In genomic region chr19:3047307-3048189, GRCh38 we compare ENCODE assay signal across 1 cellular context.
TF ChIP-seq lines count a peak whose summit lies in the region.

No MANE protein-coding gene starts in this region.

TF ChIP-seq in K562, 482 proteins besides CTCF, POLR2A, EP300 and RAD21 (continued from another document and continues in another):
- TF ChIP-seq ARID4B (CRISPR knock-in tag; IDR thresholded peaks at IDR 0.05) = 0 out of 2 replicates have a peak, but pooled peaks have one; percentile 21
- no peak for TF ChIP-seq CREBBP (IDR thresholded peaks at IDR 0.05; ENCODE audit: low read depth, low read length)
- no peak for TF ChIP-seq ZNF274 (IDR thresholded peaks at IDR 0.05; ENCODE audit: borderline replicate concordance, low read depth, low read length)
- peak; percentile 72 for TF ChIP-seq ZSCAN29 (IDR thresholded peaks at IDR 0.05)
- TF ChIP-seq NCOA1 (IDR thresholded peaks at IDR 0.05; ENCODE audit: low read depth) = peak; percentile 73; the same call in 1 of the 2 replicates
- TF ChIP-seq SMAD4 (CRISPR knock-in tag; conservative IDR thresholded peaks at IDR 0.05) = peak; percentile 93
- peak; percentile 83 for TF ChIP-seq CXXC5 (CRISPR knock-in tag; IDR thresholded peaks at IDR 0.05)
- no peak for TF ChIP-seq SMARCA5 (IDR thresholded peaks at IDR 0.05)
- no peak for TF ChIP-seq FOXP1 (CRISPR knock-in tag; IDR thresholded peaks at IDR 0.05)
- no peak for TF ChIP-seq ZNF354B (CRISPR knock-in tag; IDR thresholded peaks at IDR 0.05)
- no peak for TF ChIP-seq LARP7 (IDR thresholded peaks at IDR 0.05)
- TF ChIP-seq NELFE (IDR thresholded peaks at IDR 0.05; ENCODE audit: insufficient read depth, insufficient read length) = no peak
- TF ChIP-seq SMAD3 (CRISPR knock-in tag; conservative IDR thresholded peaks at IDR 0.05) = no peak
- TF ChIP-seq NR4A1 (CRISPR knock-in tag; IDR thresholded peaks at IDR 0.05) = no peak
- TF ChIP-seq NR4A1 (tag; IDR thresholded peaks at IDR 0.05) = no peak
- TF ChIP-seq ARID1B (IDR thresholded peaks at IDR 0.05) = peak; percentile 98
- no peak for TF ChIP-seq ZNF512 (tag; IDR thresholded peaks at IDR 0.05)
- no peak for TF ChIP-seq SAFB (IDR thresholded peaks at IDR 0.05; ENCODE audit: borderline replicate concordance, low read depth, low read length)
- no peak for TF ChIP-seq ZNF121 (CRISPR knock-in tag; conservative IDR thresholded peaks at IDR 0.05)
- TF ChIP-seq SPI1 (IDR thresholded peaks at IDR 0.05; ENCODE audit: borderline replicate concordance, low read depth, low read length) = peak; percentile 23; the same call in 1 of the 2 replicates
- no peak for TF ChIP-seq KDM2B (CRISPR knock-in tag; IDR thresholded peaks at IDR 0.05)
- TF ChIP-seq KDM5B (IDR thresholded peaks at IDR 0.05; ENCODE audit: insufficient replicate concordance, low read depth, low read length) = no peak
- no peak; the same call in 1 of the 2 replicates for TF ChIP-seq ESRRA (IDR thresholded peaks at IDR 0.05; ENCODE audit: borderline replicate concordance, low read depth)
- no peak for TF ChIP-seq PYGO2 (tag; IDR thresholded peaks at IDR 0.05)
- TF ChIP-seq CSDE1 (IDR thresholded peaks at IDR 0.05) = no peak
- TF ChIP-seq STAG1 (CRISPR knock-in tag; IDR thresholded peaks at IDR 0.05; ENCODE audit: borderline replicate concordance) = no peak
- no peak for TF ChIP-seq PCBP1 (IDR thresholded peaks at IDR 0.05; ENCODE audit: low read depth, low read length, poor library complexity, severe bottlenecking)
- TF ChIP-seq HDAC3 (IDR thresholded peaks at IDR 0.05; ENCODE audit: borderline replicate concordance, partially characterized antibody) = peak; percentile 69
- TF ChIP-seq TBP (optimal IDR thresholded peaks at IDR 0.05; ENCODE audit: low read depth, low read length) = peak; percentile 87
- TF ChIP-seq ETV6 (IDR thresholded peaks at IDR 0.05; ENCODE audit: borderline replicate concordance in 1 of 2, low read depth in 2 of 2, low read length in 1 of 2) = no peak
- TF ChIP-seq ETV6 (CRISPR knock-in tag; IDR thresholded peaks at IDR 0.05; ENCODE audit: borderline replicate concordance) = no peak
- no peak for TF ChIP-seq IFI16 (CRISPR knock-in tag; IDR thresholded peaks at IDR 0.05)
- TF ChIP-seq CBX5 (IDR thresholded peaks at IDR 0.05; ENCODE audit: borderline replicate concordance, low read depth) = 0 out of 2 replicates have a peak, but pooled peaks have one; percentile 10
- TF ChIP-seq ZNF75A (CRISPR knock-in tag; IDR thresholded peaks at IDR 0.05) = no peak
- 0 out of 2 replicates have a peak, but pooled peaks have one; percentile 7 for TF ChIP-seq POLR2G (IDR thresholded peaks at IDR 0.05; ENCODE audit: low read depth, low read length)
- no peak for TF ChIP-seq SFPQ (IDR thresholded peaks at IDR 0.05; ENCODE audit: low read depth, low read length)
- TF ChIP-seq MAFF (IDR thresholded peaks at IDR 0.05; ENCODE audit: low read length) = no peak
- no peak for TF ChIP-seq ZNF165 (CRISPR knock-in tag; IDR thresholded peaks at IDR 0.05; ENCODE audit: borderline replicate concordance)
- no peak for TF ChIP-seq ZKSCAN8 (CRISPR knock-in tag; IDR thresholded peaks at IDR 0.05)
- TF ChIP-seq ZBTB8A (IDR thresholded peaks at IDR 0.05; ENCODE audit: partially characterized antibody) = no peak
- no peak for TF ChIP-seq GTF2F1 (IDR thresholded peaks at IDR 0.05; ENCODE audit: low read depth, low read length)
- TF ChIP-seq ZNF551 (CRISPR knock-in tag; IDR thresholded peaks at IDR 0.05) = no peak
- peak; percentile 77; the same call in 1 of the 2 replicates for TF ChIP-seq CBX1 (IDR thresholded peaks at IDR 0.05; ENCODE audit: low read depth)
- TF ChIP-seq TEAD2 (tag; IDR thresholded peaks at IDR 0.05) = no peak
- no peak for TF ChIP-seq ZNF77 (CRISPR knock-in tag; IDR thresholded peaks at IDR 0.05)
- TF ChIP-seq DACH1 (IDR thresholded peaks at IDR 0.05; ENCODE audit: partially characterized antibody) = peak; percentile 67
- TF ChIP-seq ZNF140 (CRISPR knock-in tag; IDR thresholded peaks at IDR 0.05) = no peak
- no peak for TF ChIP-seq NR2C1 (IDR thresholded peaks at IDR 0.05)
- TF ChIP-seq NR2C1 (tag; IDR thresholded peaks at IDR 0.05) = no peak
- no peak for TF ChIP-seq HNRNPH1 (optimal IDR thresholded peaks at IDR 0.05; ENCODE audit: low read depth, low read length)
- no peak for TF ChIP-seq BRF1 (IDR thresholded peaks at IDR 0.05; ENCODE audit: borderline replicate concordance, extremely low read depth, insufficient read length)
- TF ChIP-seq, protein P1, sequence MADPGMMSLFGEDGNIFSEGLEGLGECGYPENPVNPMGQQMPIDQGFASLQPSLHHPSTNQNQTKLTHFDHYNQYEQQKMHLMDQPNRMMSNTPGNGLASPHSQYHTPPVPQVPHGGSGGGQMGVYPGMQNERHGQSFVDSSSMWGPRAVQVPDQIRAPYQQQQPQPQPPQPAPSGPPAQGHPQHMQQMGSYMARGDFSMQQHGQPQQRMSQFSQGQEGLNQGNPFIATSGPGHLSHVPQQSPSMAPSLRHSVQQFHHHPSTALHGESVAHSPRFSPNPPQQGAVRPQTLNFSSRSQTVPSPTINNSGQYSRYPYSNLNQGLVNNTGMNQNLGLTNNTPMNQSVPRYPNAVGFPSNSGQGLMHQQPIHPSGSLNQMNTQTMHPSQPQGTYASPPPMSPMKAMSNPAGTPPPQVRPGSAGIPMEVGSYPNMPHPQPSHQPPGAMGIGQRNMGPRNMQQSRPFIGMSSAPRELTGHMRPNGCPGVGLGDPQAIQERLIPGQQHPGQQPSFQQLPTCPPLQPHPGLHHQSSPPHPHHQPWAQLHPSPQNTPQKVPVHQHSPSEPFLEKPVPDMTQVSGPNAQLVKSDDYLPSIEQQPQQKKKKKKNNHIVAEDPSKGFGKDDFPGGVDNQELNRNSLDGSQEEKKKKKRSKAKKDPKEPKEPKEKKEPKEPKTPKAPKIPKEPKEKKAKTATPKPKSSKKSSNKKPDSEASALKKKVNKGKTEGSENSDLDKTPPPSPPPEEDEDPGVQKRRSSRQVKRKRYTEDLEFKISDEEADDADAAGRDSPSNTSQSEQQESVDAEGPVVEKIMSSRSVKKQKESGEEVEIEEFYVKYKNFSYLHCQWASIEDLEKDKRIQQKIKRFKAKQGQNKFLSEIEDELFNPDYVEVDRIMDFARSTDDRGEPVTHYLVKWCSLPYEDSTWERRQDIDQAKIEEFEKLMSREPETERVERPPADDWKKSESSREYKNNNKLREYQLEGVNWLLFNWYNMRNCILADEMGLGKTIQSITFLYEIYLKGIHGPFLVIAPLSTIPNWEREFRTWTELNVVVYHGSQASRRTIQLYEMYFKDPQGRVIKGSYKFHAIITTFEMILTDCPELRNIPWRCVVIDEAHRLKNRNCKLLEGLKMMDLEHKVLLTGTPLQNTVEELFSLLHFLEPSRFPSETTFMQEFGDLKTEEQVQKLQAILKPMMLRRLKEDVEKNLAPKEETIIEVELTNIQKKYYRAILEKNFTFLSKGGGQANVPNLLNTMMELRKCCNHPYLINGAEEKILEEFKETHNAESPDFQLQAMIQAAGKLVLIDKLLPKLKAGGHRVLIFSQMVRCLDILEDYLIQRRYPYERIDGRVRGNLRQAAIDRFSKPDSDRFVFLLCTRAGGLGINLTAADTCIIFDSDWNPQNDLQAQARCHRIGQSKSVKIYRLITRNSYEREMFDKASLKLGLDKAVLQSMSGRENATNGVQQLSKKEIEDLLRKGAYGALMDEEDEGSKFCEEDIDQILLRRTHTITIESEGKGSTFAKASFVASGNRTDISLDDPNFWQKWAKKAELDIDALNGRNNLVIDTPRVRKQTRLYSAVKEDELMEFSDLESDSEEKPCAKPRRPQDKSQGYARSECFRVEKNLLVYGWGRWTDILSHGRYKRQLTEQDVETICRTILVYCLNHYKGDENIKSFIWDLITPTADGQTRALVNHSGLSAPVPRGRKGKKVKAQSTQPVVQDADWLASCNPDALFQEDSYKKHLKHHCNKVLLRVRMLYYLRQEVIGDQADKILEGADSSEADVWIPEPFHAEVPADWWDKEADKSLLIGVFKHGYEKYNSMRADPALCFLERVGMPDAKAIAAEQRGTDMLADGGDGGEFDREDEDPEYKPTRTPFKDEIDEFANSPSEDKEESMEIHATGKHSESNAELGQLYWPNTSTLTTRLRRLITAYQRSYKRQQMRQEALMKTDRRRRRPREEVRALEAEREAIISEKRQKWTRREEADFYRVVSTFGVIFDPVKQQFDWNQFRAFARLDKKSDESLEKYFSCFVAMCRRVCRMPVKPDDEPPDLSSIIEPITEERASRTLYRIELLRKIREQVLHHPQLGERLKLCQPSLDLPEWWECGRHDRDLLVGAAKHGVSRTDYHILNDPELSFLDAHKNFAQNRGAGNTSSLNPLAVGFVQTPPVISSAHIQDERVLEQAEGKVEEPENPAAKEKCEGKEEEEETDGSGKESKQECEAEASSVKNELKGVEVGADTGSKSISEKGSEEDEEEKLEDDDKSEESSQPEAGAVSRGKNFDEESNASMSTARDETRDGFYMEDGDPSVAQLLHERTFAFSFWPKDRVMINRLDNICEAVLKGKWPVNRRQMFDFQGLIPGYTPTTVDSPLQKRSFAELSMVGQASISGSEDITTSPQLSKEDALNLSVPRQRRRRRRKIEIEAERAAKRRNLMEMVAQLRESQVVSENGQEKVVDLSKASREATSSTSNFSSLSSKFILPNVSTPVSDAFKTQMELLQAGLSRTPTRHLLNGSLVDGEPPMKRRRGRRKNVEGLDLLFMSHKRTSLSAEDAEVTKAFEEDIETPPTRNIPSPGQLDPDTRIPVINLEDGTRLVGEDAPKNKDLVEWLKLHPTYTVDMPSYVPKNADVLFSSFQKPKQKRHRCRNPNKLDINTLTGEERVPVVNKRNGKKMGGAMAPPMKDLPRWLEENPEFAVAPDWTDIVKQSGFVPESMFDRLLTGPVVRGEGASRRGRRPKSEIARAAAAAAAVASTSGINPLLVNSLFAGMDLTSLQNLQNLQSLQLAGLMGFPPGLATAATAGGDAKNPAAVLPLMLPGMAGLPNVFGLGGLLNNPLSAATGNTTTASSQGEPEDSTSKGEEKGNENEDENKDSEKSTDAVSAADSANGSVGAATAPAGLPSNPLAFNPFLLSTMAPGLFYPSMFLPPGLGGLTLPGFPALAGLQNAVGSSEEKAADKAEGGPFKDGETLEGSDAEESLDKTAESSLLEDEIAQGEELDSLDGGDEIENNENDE (IDR thresholded peaks at IDR 0.05; ENCODE audit: low read depth, low read length) = no peak
- TF ChIP-seq NUFIP1 (IDR thresholded peaks at IDR 0.05; ENCODE audit: partially characterized antibody) = no peak
- TF ChIP-seq MTA3 (IDR thresholded peaks at IDR 0.05; ENCODE audit: borderline replicate concordance) = peak; percentile 86
- no peak for TF ChIP-seq XRCC4 (IDR thresholded peaks at IDR 0.05; ENCODE audit: extremely low read depth, insufficient read depth, insufficient read length)
- no peak for TF ChIP-seq ZNF79 (CRISPR knock-in tag; IDR thresholded peaks at IDR 0.05; ENCODE audit: low read depth)
